In the genomic region with DNA sequence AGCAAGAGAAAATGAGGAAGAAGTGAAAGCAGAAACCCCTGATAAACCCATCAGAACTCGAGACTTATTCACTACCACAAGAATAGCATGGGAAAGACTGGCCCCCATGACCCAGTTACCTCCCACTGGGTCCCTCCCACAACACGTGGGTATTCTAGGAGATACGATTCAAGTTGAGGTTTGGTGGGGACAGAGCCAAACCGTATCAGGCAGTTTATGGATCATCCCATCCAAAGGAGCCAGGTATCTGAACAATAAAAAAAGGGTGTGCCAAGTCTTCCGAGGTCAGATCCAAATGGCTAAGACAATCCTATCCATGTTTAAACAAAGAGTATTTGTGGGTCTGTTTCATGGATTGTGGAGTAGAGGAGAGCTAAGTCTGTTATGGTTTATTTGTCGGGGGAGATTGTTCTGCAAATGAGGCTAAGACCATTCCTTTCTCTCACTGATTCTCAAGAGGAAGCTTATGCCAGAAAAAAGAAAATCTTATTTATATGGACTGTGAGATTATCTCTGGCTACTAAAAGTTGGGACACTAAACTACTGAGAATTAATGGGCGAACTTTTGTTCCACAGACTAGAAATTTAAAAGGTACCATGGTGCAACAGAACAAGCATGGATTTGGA, we compare ENCODE assay signal across 12 cellular contexts.
"Had no signal": no experiment of that assay in that cellular context is flagged by ENCODE, and none has a peak within 500 bp of the region (broad histone marks: within the 10 kb centered on the region; RNA-seq: fewer than 3 reads in every experiment).

No MANE protein-coding gene starts in this region.

- H3K36me3 ChIP-seq: ascending aorta, right lobe of liver, spleen, upper lobe of left lung had no signal

- H3K4me3 ChIP-seq: ascending aorta, lung, right lobe of liver, spleen, upper lobe of left lung had no signal

- H3K4me1 ChIP-seq: ascending aorta, right lobe of liver, spleen, upper lobe of left lung had no signal

- H3K27me3 Mint-ChIP-seq: activated CD8-positive, alpha-beta memory T cell treated with anti-CD3 and anti-CD28 coated beads, Interleukin-2, amount 10 ng/mL, durations not matched to agents 7 days and 5 days had no signal

- DNase-seq: activated CD4-positive, alpha-beta memory T cell treated with anti-CD3 and anti-CD28 coated beads for 36 hours; activated CD8-positive, alpha-beta memory T cell treated with anti-CD3 and anti-CD28 coated beads, Interleukin-2, amount 10 ng/mL, durations not matched to agents 7 days and 5 days; activated naive CD4-positive, alpha-beta T cell treated with anti-CD3 and anti-CD28 coated beads, Interleukin-2, amount 10 ng/mL, durations not matched to agents 7 days and 5 days; activated T-cell treated with anti-CD3 and anti-CD28 coated beads, Interleukin-2, amount 50 U/mL, for 1 hour; right lobe of liver; spleen; stimulated activated naive CD8-positive, alpha-beta T cell treated with anti-CD3 and anti-CD28 coated beads, Interleukin-15, amount 100 ng/mL, for 72 hours; upper lobe of left lung had no signal

- ATAC-seq: activated CD8-positive, alpha-beta memory T cell treated with anti-CD3 and anti-CD28 coated beads, Interleukin-2, amount 10 ng/mL, durations not matched to agents 7 days and 5 days; right lobe of liver; stimulated activated naive CD8-positive, alpha-beta T cell treated with anti-CD3 and anti-CD28 coated beads, Interleukin-15, amount 100 ng/mL, for 72 hours had no signal

- H3K27me3 ChIP-seq: ascending aorta, right lobe of liver, upper lobe of left lung had no signal

- H3K27ac ChIP-seq: ascending aorta, right lobe of liver, spleen, upper lobe of left lung had no signal

- H3K4me3 Mint-ChIP-seq: activated CD4-positive, alpha-beta memory T cell treated with anti-CD3 and anti-CD28 coated beads for 36 hours; activated CD8-positive, alpha-beta memory T cell treated with anti-CD3 and anti-CD28 coated beads, Interleukin-2, amount 10 ng/mL, durations not matched to agents 7 days and 5 days; activated naive CD4-positive, alpha-beta T cell treated with anti-CD3 and anti-CD28 coated beads, Interleukin-2, amount 10 ng/mL, durations not matched to agents 7 days and 5 days; mesothelial cell of epicardium; stimulated activated naive CD8-positive, alpha-beta T cell treated with anti-CD3 and anti-CD28 coated beads, Interleukin-15, amount 100 ng/mL, for 72 hours had no signal

- H3K36me3 Mint-ChIP-seq: activated CD4-positive, alpha-beta memory T cell treated with anti-CD3 and anti-CD28 coated beads for 36 hours; activated CD8-positive, alpha-beta memory T cell treated with anti-CD3 and anti-CD28 coated beads, Interleukin-2, amount 10 ng/mL, durations not matched to agents 7 days and 5 days; activated naive CD4-positive, alpha-beta T cell treated with anti-CD3 and anti-CD28 coated beads, Interleukin-2, amount 10 ng/mL, durations not matched to agents 7 days and 5 days; mesothelial cell of epicardium had no signal

- H3K9me3 Mint-ChIP-seq: activated CD4-positive, alpha-beta memory T cell treated with anti-CD3 and anti-CD28 coated beads for 36 hours; activated naive CD4-positive, alpha-beta T cell treated with anti-CD3 and anti-CD28 coated beads, Interleukin-2, amount 10 ng/mL, durations not matched to agents 7 days and 5 days; activated T-helper 2 cell treated with anti-CD3 and anti-CD28 coated beads, Interferon-gamma antibody, Interleukin-2, Interleukin-4, amounts not matched to agents 10 μg/mL and 5 μg/mL and 100 μg/mL, durations not matched to agents 14 hours and 24 hours and 36 hours; mesothelial cell of epicardium; stimulated activated naive CD8-positive, alpha-beta T cell treated with anti-CD3 and anti-CD28 coated beads, Interleukin-15, amount 100 ng/mL, for 72 hours had no signal

- H3K4me1 Mint-ChIP-seq: activated CD8-positive, alpha-beta memory T cell treated with anti-CD3 and anti-CD28 coated beads, Interleukin-2, amount 10 ng/mL, durations not matched to agents 7 days and 5 days; activated naive CD4-positive, alpha-beta T cell treated with anti-CD3 and anti-CD28 coated beads, Interleukin-2, amount 10 ng/mL, durations not matched to agents 7 days and 5 days; stimulated activated naive CD8-positive, alpha-beta T cell treated with anti-CD3 and anti-CD28 coated beads, Interleukin-15, amount 100 ng/mL, for 72 hours had no signal

- H3K9me3 ChIP-seq: ascending aorta, right lobe of liver, spleen, upper lobe of left lung had no signal

- H3K27ac Mint-ChIP-seq: activated CD4-positive, alpha-beta memory T cell treated with anti-CD3 and anti-CD28 coated beads for 36 hours; activated CD8-positive, alpha-beta memory T cell treated with anti-CD3 and anti-CD28 coated beads, Interleukin-2, amount 10 ng/mL, durations not matched to agents 7 days and 5 days; activated naive CD4-positive, alpha-beta T cell treated with anti-CD3 and anti-CD28 coated beads, Interleukin-2, amount 10 ng/mL, durations not matched to agents 7 days and 5 days; activated T-helper 2 cell treated with anti-CD3 and anti-CD28 coated beads, Interferon-gamma antibody, Interleukin-2, Interleukin-4, amounts not matched to agents 10 μg/mL and 5 μg/mL and 100 μg/mL, durations not matched to agents 14 hours and 24 hours and 36 hours; stimulated activated naive CD8-positive, alpha-beta T cell treated with anti-CD3 and anti-CD28 coated beads, Interleukin-15, amount 100 ng/mL, for 72 hours had no signal
